Comparison of ENCODE assay signal across 9 cellular contexts in genomic region chr16:73949574-73950348, GRCh38.
DNase-seq lines count a peak whose midpoint lies in the region; TF ChIP-seq lines count a peak whose summit lies in the region.
"Had no signal": no experiment of that assay in that cellular context is flagged by ENCODE, and none has a peak within 500 bp of the region (broad histone marks: within the 10 kb centered on the region; RNA-seq: fewer than 3 reads in every experiment).

No MANE protein-coding gene starts in this region.

- TF ChIP-seq CTCF in AG09309 (IDR thresholded peaks at IDR 0.05; ENCODE audit: control insufficient read depth, insufficient read depth, low read depth, low read length, missing control alignments) (no peak), choroid plexus epithelial cell (conservative IDR thresholded peaks at IDR 0.05; ENCODE audit: low read depth, low read length) (no peak)

- no peak for TF ChIP-seq RAD21 in Ishikawa (IDR thresholded peaks at IDR 0.05; ENCODE audit: low read depth)

- TF ChIP-seq EP300 in Ishikawa (IDR thresholded peaks at IDR 0.05; ENCODE audit: borderline replicate concordance), result no peak

- DNase-seq in AG09309 (ENCODE audit: low read depth) (peak; percentile 96), choroid plexus epithelial cell (ENCODE audit: low read depth) (peak; percentile 67), mucosa of gallbladder (ENCODE audit: low spot score) (peak; percentile 27), NCI-H748 treated with DMSO at 0.1 percent for 48 hours (lab: John Stamatoyannopoulos, UW) (no peak), retina (no peak), NCI-H1105 (lab: John Stamatoyannopoulos, UW) (no peak), NCI-H2227 (lab: John Stamatoyannopoulos, UW; ENCODE audit: unreplicated experiment) (no peak)
- DNase-seq: naive thymus-derived CD4-positive, alpha-beta T cell had no signal

- no peak overlapping the region for H3K4me3 ChIP-seq in AG09309 (ENCODE audit: control insufficient read depth, low read depth, low read length)
- H3K4me3 ChIP-seq in choroid plexus epithelial cell (ENCODE audit: low read depth, low read length), result no peak overlapping the region

TF ChIP-seq in Ishikawa, 13 proteins besides CTCF, POLR2A, EP300 and RAD21:
- TF ChIP-seq CEBPB (IDR thresholded peaks at IDR 0.05), result 0 out of 2 replicates have a peak, but pooled peaks have one; percentile 34
- TF ChIP-seq REST (IDR thresholded peaks at IDR 0.05; ENCODE audit: low read depth), result no peak

Comparison
In these comparisons a context has a peak if more than half of its experiments do, and no peak if none do; other contexts are left out.
1. DNase-seq: peak in AG09309 (single experiment), choroid plexus epithelial cell (single experiment) and mucosa of gallbladder (single experiment); none in NCI-H748 treated with DMSO at 0.1 percent for 48 hours (single experiment), retina (single experiment), NCI-H1105 (single experiment) and NCI-H2227 (single experiment).